ENCODE assay signal across 1 cellular context in the genomic region with DNA sequence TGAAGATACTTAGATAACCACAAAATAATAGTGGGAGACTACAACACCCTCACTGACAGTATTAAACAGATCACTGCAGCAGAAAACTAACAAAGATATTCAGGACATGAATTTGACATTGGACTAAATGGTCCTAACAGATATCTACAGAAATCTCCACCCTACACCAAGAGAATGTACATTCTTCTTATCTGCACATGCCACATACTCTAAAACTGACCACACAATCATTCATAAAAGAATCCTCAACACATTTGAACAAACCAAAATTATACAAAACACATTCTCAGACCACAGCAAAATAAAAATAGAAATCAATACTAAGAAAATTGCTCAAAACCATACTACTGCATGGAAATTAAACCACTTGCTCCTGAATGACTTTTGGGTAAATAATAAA.
A peak's percentile ranks its signal among the peaks of the same experiment; 100 is the strongest.
TF ChIP-seq lines count a peak whose summit lies in the region.

No MANE protein-coding gene starts in this region.

TF ChIP-seq in K562, 482 proteins besides CTCF, POLR2A, EP300 and RAD21 (continued from another document):
- TF ChIP-seq, protein P1, sequence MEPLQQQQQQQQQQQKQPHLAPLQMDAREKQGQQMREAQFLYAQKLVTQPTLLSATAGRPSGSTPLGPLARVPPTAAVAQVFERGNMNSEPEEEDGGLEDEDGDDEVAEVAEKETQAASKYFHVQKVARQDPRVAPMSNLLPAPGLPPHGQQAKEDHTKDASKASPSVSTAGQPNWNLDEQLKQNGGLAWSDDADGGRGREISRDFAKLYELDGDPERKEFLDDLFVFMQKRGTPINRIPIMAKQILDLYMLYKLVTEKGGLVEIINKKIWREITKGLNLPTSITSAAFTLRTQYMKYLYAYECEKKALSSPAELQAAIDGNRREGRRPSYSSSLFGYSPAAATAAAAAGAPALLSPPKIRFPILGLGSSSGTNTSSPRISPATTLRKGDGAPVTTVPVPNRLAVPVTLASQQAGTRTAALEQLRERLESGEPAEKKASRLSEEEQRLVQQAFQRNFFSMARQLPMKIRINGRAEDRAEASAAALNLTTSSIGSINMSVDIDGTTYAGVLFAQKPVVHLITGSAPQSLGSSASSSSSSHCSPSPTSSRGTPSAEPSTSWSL (CRISPR knock-in tag; IDR thresholded peaks at IDR 0.05; ENCODE audit: borderline replicate concordance), result no peak
- TF ChIP-seq KDM1A (IDR thresholded peaks at IDR 0.05) (peak; percentile 48 to 77; a peak in 3 of 4 replicates), ZNF507 (tag; conservative IDR thresholded peaks at IDR 0.05) (no peak), ESRRB (CRISPR knock-in tag; IDR thresholded peaks at IDR 0.05; ENCODE audit: borderline replicate concordance) (no peak), KLF6 (CRISPR knock-in tag; IDR thresholded peaks at IDR 0.05; ENCODE audit: borderline replicate concordance) (no peak), ZNF232 (CRISPR knock-in tag; IDR thresholded peaks at IDR 0.05) (no peak), ZBTB8A (IDR thresholded peaks at IDR 0.05; ENCODE audit: partially characterized antibody) (no peak), MTA2 (IDR thresholded peaks at IDR 0.05; ENCODE audit: low read depth) (peak; percentile 33; the same call in 1 of the 2 replicates), YY1 (IDR thresholded peaks at IDR 0.05; ENCODE audit: borderline replicate concordance in 1 of 3, control insufficient read depth in 1 of 3, extremely low read depth in 1 of 3, insufficient read depth in 3 of 3, insufficient read length in 1 of 3, insufficient replicate concordance in 2 of 3, low read depth in 1 of 3, low read length in 2 of 3) (no peak), PTBP1 (IDR thresholded peaks at IDR 0.05; ENCODE audit: low read depth, low read length) (no peak), RFX7 (CRISPR knock-in tag; IDR thresholded peaks at IDR 0.05) (no peak), POU5F1 (IDR thresholded peaks at IDR 0.05; ENCODE audit: borderline replicate concordance, low read depth, low read length, partially characterized antibody) (no peak), RBFOX2 (IDR thresholded peaks at IDR 0.05; ENCODE audit: low read depth, low read length) (no peak), SMARCE1 (IDR thresholded peaks at IDR 0.05) (peak; percentile 42; the same call in 1 of the 2 replicates), DPF2 (IDR thresholded peaks at IDR 0.05) (0 out of 2 replicates have a peak, but pooled peaks have one; percentile 14), TEAD1 (CRISPR knock-in tag; IDR thresholded peaks at IDR 0.05) (0 out of 4 replicates have a peak, but pooled peaks of 1 of the 2 experiments have one; percentile 51), HDAC8 (tag; IDR thresholded peaks at IDR 0.05) (no peak), TOE1 (IDR thresholded peaks at IDR 0.05; ENCODE audit: borderline replicate concordance) (no peak), TOE1 (CRISPR knock-in tag; IDR thresholded peaks at IDR 0.05; ENCODE audit: borderline replicate concordance, low read depth) (no peak), ZNF143 (CRISPR knock-in tag; IDR thresholded peaks at IDR 0.05) (no peak), SOX6 (IDR thresholded peaks at IDR 0.05) (peak; percentile 53; the same call in 1 of the 2 replicates), CBFA2T2 (conservative IDR thresholded peaks at IDR 0.05) (peak; percentile 30; the same call in 1 of the 2 replicates), ZNF707 (CRISPR knock-in tag; conservative IDR thresholded peaks at IDR 0.05) (no peak), TEAD4 (IDR thresholded peaks at IDR 0.05; ENCODE audit: low read length) (peak; percentile 70), TEAD4 (CRISPR knock-in tag; IDR thresholded peaks at IDR 0.05; ENCODE audit: borderline replicate concordance) (no peak), SAFB2 (IDR thresholded peaks at IDR 0.05; ENCODE audit: borderline replicate concordance, low read depth, low read length, severe bottlenecking) (no peak), PTRF (tag; IDR thresholded peaks at IDR 0.05) (no peak), FOXK1 (CRISPR knock-in tag; IDR thresholded peaks at IDR 0.05; ENCODE audit: borderline replicate concordance) (no peak), MEIS2 (IDR thresholded peaks at IDR 0.05; ENCODE audit: partially characterized antibody) (peak; percentile 53), TCF3 (CRISPR knock-in tag; IDR thresholded peaks at IDR 0.05) (peak; percentile 67), MITF (IDR thresholded peaks at IDR 0.05) (no peak), SP2 (IDR thresholded peaks at IDR 0.05; ENCODE audit: extremely low read depth, low read depth, low read length, poor library complexity, severe bottlenecking) (no peak), CBFA2T3 (IDR thresholded peaks at IDR 0.05) (peak; percentile 74), TAF7 (tag; IDR thresholded peaks at IDR 0.05) (no peak), PRPF4 (IDR thresholded peaks at IDR 0.05; ENCODE audit: insufficient read depth, low read depth, low read length, poor library complexity, severe bottlenecking) (no peak), ZFP36 (IDR thresholded peaks at IDR 0.05; ENCODE audit: low read depth, low read length, partially characterized antibody) (no peak), RCOR1 (IDR thresholded peaks at IDR 0.05; ENCODE audit: borderline replicate concordance in 1 of 2, low read depth in 2 of 2, low read length in 2 of 2) (peak in 1 of 2 experiments; percentile 57; a peak in 1 of 4 replicates), ARID1B (IDR thresholded peaks at IDR 0.05) (peak; percentile 78), ZNF551 (CRISPR knock-in tag; IDR thresholded peaks at IDR 0.05) (no peak), ZFP1 (CRISPR knock-in tag; IDR thresholded peaks at IDR 0.05) (no peak), OTX1 (CRISPR knock-in tag; IDR thresholded peaks at IDR 0.05) (no peak), TAL1 (IDR thresholded peaks at IDR 0.05) (peak; percentile 66), ZNF165 (CRISPR knock-in tag; IDR thresholded peaks at IDR 0.05; ENCODE audit: borderline replicate concordance) (no peak), RFX1 (IDR thresholded peaks at IDR 0.05) (no peak)
- TF ChIP-seq, protein P2, sequence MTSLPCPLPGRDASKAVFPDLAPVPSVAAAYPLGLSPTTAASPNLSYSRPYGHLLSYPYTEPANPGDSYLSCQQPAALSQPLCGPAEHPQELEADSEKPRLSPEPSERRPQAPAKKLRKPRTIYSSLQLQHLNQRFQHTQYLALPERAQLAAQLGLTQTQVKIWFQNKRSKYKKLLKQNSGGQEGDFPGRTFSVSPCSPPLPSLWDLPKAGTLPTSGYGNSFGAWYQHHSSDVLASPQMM (CRISPR knock-in tag; IDR thresholded peaks at IDR 0.05), result no peak
- TF ChIP-seq, protein P3, sequence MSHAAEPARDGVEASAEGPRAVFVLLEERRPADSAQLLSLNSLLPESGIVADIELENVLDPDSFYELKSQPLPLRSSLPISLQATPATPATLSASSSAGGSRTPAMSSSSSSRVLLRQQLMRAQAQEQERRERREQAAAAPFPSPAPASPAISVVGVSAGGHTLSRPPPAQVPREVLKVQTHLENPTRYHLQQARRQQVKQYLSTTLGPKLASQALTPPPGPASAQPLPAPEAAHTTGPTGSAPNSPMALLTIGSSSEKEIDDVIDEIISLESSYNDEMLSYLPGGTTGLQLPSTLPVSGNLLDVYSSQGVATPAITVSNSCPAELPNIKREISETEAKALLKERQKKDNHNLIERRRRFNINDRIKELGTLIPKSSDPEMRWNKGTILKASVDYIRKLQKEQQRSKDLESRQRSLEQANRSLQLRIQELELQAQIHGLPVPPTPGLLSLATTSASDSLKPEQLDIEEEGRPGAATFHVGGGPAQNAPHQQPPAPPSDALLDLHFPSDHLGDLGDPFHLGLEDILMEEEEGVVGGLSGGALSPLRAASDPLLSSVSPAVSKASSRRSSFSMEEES (CRISPR knock-in tag; IDR thresholded peaks at IDR 0.05), result no peak
- TF ChIP-seq, protein P4, sequence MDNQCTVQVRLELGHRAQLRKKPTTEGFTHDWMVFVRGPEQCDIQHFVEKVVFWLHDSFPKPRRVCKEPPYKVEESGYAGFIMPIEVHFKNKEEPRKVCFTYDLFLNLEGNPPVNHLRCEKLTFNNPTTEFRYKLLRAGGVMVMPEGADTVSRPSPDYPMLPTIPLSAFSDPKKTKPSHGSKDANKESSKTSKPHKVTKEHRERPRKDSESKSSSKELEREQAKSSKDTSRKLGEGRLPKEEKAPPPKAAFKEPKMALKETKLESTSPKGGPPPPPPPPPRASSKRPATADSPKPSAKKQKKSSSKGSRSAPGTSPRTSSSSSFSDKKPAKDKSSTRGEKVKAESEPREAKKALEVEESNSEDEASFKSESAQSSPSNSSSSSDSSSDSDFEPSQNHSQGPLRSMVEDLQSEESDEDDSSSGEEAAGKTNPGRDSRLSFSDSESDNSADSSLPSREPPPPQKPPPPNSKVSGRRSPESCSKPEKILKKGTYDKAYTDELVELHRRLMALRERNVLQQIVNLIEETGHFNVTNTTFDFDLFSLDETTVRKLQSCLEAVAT (IDR thresholded peaks at IDR 0.05), result peak in 1 of 2 experiments; percentile 77; a peak in 2 of 4 replicates
- TF ChIP-seq, protein P5, sequence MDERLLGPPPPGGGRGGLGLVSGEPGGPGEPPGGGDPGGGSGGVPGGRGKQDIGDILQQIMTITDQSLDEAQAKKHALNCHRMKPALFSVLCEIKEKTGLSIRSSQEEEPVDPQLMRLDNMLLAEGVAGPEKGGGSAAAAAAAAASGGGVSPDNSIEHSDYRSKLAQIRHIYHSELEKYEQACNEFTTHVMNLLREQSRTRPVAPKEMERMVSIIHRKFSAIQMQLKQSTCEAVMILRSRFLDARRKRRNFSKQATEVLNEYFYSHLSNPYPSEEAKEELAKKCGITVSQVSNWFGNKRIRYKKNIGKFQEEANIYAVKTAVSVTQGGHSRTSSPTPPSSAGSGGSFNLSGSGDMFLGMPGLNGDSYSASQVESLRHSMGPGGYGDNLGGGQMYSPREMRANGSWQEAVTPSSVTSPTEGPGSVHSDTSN (CRISPR knock-in tag; IDR thresholded peaks at IDR 0.05; ENCODE audit: low read depth), result no peak
- TF ChIP-seq, protein P5 (tag; conservative IDR thresholded peaks at IDR 0.05; ENCODE audit: low read depth), result no peak
- TF ChIP-seq, protein P6, sequence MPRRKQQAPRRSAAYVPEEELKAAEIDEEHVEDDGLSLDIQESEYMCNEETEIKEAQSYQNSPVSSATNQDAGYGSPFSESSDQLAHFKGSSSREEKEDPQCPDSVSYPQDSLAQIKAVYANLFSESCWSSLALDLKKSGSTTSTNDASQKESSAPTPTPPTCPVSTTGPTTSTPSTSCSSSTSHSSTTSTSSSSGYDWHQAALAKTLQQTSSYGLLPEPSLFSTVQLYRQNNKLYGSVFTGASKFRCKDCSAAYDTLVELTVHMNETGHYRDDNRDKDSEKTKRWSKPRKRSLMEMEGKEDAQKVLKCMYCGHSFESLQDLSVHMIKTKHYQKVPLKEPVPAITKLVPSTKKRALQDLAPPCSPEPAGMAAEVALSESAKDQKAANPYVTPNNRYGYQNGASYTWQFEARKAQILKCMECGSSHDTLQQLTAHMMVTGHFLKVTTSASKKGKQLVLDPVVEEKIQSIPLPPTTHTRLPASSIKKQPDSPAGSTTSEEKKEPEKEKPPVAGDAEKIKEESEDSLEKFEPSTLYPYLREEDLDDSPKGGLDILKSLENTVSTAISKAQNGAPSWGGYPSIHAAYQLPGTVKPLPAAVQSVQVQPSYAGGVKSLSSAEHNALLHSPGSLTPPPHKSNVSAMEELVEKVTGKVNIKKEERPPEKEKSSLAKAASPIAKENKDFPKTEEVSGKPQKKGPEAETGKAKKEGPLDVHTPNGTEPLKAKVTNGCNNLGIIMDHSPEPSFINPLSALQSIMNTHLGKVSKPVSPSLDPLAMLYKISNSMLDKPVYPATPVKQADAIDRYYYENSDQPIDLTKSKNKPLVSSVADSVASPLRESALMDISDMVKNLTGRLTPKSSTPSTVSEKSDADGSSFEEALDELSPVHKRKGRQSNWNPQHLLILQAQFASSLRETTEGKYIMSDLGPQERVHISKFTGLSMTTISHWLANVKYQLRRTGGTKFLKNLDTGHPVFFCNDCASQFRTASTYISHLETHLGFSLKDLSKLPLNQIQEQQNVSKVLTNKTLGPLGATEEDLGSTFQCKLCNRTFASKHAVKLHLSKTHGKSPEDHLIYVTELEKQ (CRISPR knock-in tag; IDR thresholded peaks at IDR 0.05), result no peak
